In genomic region chr4:7014815-7015214, GRCh38 we compare ENCODE assay signal across 27 cellular contexts. TPM values are rescaled to one million over a fixed set of nuclear protein-coding genes. Genes with fewer than 3 reads are reported as not detected.
DNase-seq lines count a peak whose midpoint lies in the region; ATAC-seq, FAIRE-seq and TF ChIP-seq lines count a peak whose summit lies in the region.
"Had no signal": no experiment of that assay in that cellular context is flagged by ENCODE, and none has a peak within 500 bp of the region (broad histone marks: within the 10 kb centered on the region; RNA-seq: fewer than 3 reads in every experiment).

No MANE protein-coding gene starts in this region.

- peaks cover 91% of the 10 kb centered on the region for H3K36me3 Mint-ChIP-seq in activated T-cell treated with anti-CD3 and anti-CD28 coated beads, Interleukin-2, amount 50 U/mL, for 24 hours (ENCODE audit: low read depth)
- H3K36me3 Mint-ChIP-seq in Calu3 (ENCODE audit: insufficient read depth, unreplicated experiment): peaks cover 5% of the 10 kb centered on the region
- peaks cover 63% of the 10 kb centered on the region for H3K36me3 Mint-ChIP-seq in stimulated activated memory B cell treated with anti-CD40 and anti-IgM and Interleukin-4, amounts not matched to agents 10 μg/mL and 1 μg/mL and 100 μg/mL, for 72 hours

- TF ChIP-seq CTCF in Calu3 (IDR thresholded peaks at IDR 0.05; ENCODE audit: unreplicated experiment): no peak
- no peak for TF ChIP-seq CTCF in coronary artery (IDR thresholded peaks at IDR 0.05)

- no TSS peak for BruUV-seq in Calu3 (replicated peaks; lab: Mats Ljungman, UMichigan)

- no peak overlapping the region for H3K27ac ChIP-seq in coronary artery
- H3K27ac ChIP-seq: colonic mucosa, heart right ventricle, Peyer's patch, stomach, thyroid gland had no signal

- intact Hi-C loops in Calu3 (cut with micrococcal nuclease; ENCODE audit: unreplicated experiment): no loop called here

- H3K4me1 Mint-ChIP-seq in activated T-cell treated with anti-CD3 and anti-CD28 coated beads, Interleukin-2, amount 50 U/mL, for 24 hours (ENCODE audit: low read depth): no peaks in the 10 kb centered on the region
- no peaks in the 10 kb centered on the region for H3K4me1 Mint-ChIP-seq in Calu3 (ENCODE audit: low read depth, unreplicated experiment)
- peaks cover 28% of the 10 kb centered on the region for H3K4me1 Mint-ChIP-seq in stimulated activated memory B cell treated with anti-CD40 and anti-IgM and Interleukin-4, amounts not matched to agents 10 μg/mL and 1 μg/mL and 100 μg/mL, for 72 hours

- H3K4me3 ChIP-seq in coronary artery: no peak overlapping the region
- H3K4me3 ChIP-seq: colonic mucosa, heart right ventricle, Peyer's patch, stomach, thyroid gland had no signal

- TF ChIP-seq POLR2A in GM12892 (IDR thresholded peaks at IDR 0.05; ENCODE audit: low read depth, low read length): no peak

- H3K9me3 Mint-ChIP-seq in activated T-cell treated with anti-CD3 and anti-CD28 coated beads, Interleukin-2, amount 50 U/mL, for 24 hours: no peaks in the 10 kb centered on the region
- no peaks in the 10 kb centered on the region for H3K9me3 Mint-ChIP-seq in Calu3 (ENCODE audit: low read depth, unreplicated experiment)
- H3K9me3 Mint-ChIP-seq in stimulated activated memory B cell treated with anti-CD40 and anti-IgM and Interleukin-4, amounts not matched to agents 10 μg/mL and 1 μg/mL and 100 μg/mL, for 72 hours: no peaks in the 10 kb centered on the region
- H3K9me3 Mint-ChIP-seq: effector memory CD8-positive, alpha-beta T cell; H9; WTC11 had no signal

- ATAC-seq in esophagus mucosa: peak; percentile 12
- ATAC-seq in stimulated activated memory B cell treated with anti-CD40 and anti-IgM and Interleukin-4, amounts not matched to agents 10 μg/mL and 1 μg/mL and 100 μg/mL, for 72 hours: no peak
- ATAC-seq: effector memory CD8-positive, alpha-beta T cell; sciatic nerve; WTC11 had no signal

- H3K27ac Mint-ChIP-seq in activated T-cell treated with anti-CD3 and anti-CD28 coated beads, Interleukin-2, amount 50 U/mL, for 24 hours: peak overlapping the region; percentile 18
- H3K27ac Mint-ChIP-seq in Calu3 (ENCODE audit: unreplicated experiment): peak overlapping the region; percentile 46
- H3K27ac Mint-ChIP-seq in stimulated activated memory B cell treated with anti-CD40 and anti-IgM and Interleukin-4, amounts not matched to agents 10 μg/mL and 1 μg/mL and 100 μg/mL, for 72 hours: peak overlapping the region; percentile 82
- H3K27ac Mint-ChIP-seq: progenitor cell of endocrine pancreas, WTC11 had no signal

- no peak overlapping the region for H3K4me3 Mint-ChIP-seq in activated T-cell treated with anti-CD3 and anti-CD28 coated beads, Interleukin-2, amount 50 U/mL, for 24 hours
- no peak overlapping the region for H3K4me3 Mint-ChIP-seq in Calu3 (ENCODE audit: low read depth, unreplicated experiment)
- H3K4me3 Mint-ChIP-seq in stimulated activated memory B cell treated with anti-CD40 and anti-IgM and Interleukin-4, amounts not matched to agents 10 μg/mL and 1 μg/mL and 100 μg/mL, for 72 hours: no peak overlapping the region
- H3K4me3 Mint-ChIP-seq: effector memory CD8-positive, alpha-beta T cell; H9; WTC11 had no signal

- no peaks in the 10 kb centered on the region for H3K27me3 Mint-ChIP-seq in activated T-cell treated with anti-CD3 and anti-CD28 coated beads, Interleukin-2, amount 50 U/mL, for 24 hours
- no peaks in the 10 kb centered on the region for H3K27me3 Mint-ChIP-seq in Calu3 (ENCODE audit: unreplicated experiment)
- no peaks in the 10 kb centered on the region for H3K27me3 Mint-ChIP-seq in stimulated activated memory B cell treated with anti-CD40 and anti-IgM and Interleukin-4, amounts not matched to agents 10 μg/mL and 1 μg/mL and 100 μg/mL, for 72 hours
- H3K27me3 Mint-ChIP-seq: effector memory CD8-positive, alpha-beta T cell; progenitor cell of endocrine pancreas had no signal

- no peak for DNase-seq in activated T-cell treated with anti-CD3 and anti-CD28 coated beads, Interleukin-2, amount 50 U/mL, for 24 hours
- DNase-seq in activated T-cell treated with anti-CD3 and anti-CD28 coated beads for 4 hours (no peak), Calu3 (no peak), germinal center (ENCODE audit: low spot score) (no peak), coronary artery (ENCODE audit: low spot score) (no peak), GM12892 (ENCODE audit: insufficient read length) (no peak)
- DNase-seq: activated naive CD4-positive, alpha-beta T cell treated with Interleukin-2 at 50 U/mL for 16 hours; colonic mucosa; effector memory CD8-positive, alpha-beta T cell; foreskin fibroblast; H9; heart right ventricle; KBM-7; NCI-H1417 treated with DMSO at 0.1 percent for 48 hours; NCI-H2081 treated with DMSO at 0.1 percent for 48 hours; NCI-H226; NCI-H69; Peyer's patch; SIG-M5; stimulated activated CD4-positive, alpha-beta T cell treated with anti-CD3 and anti-CD28 coated beads, Interleukin-4, amount 100 ng/mL, for 4 hours; stomach; thyroid gland had no signal

- CTCF ChIA-PET in Calu3 (lab: Charles Lee): no interaction called here

- FAIRE-seq in GM12892 (lab: Jason Lieb, UNC): no peak

RNA-seq across cellular contexts. Expression of gene TADA2B, which starts 28.4 kb away (rescaled TPM):
- 15.1 and 15.8 TPM in 2 replicates for total RNA-seq in Calu3 (2022)
- 12.5 TPM for total RNA-seq in esophagus mucosa
- 5.9 TPM for polyA plus RNA-seq in GM12892 (2012; ENCODE audit: missing spikeins)

RNA-seq across cellular contexts. Expression of gene GRPEL1, which starts 53.0 kb away (rescaled TPM):
- total RNA-seq in Calu3 (2022) (32.2 and 40.4 TPM in 2 replicates), esophagus mucosa (34.0 TPM)
- polyA plus RNA-seq in GM12892 (2012; ENCODE audit: missing spikeins): 36.3 TPM

Comparison
In these comparisons a context has a peak if more than half of its experiments do, and no peak if none do; other contexts are left out.
1. H3K27ac Mint-ChIP-seq: peak in every context shown above with its lines; median percentile 82 in stimulated activated memory B cell treated with anti-CD40 and anti-IgM and Interleukin-4, amounts not matched to agents 10 μg/mL and 1 μg/mL and 100 μg/mL, for 72 hours; 46 in Calu3; 18 in activated T-cell treated with anti-CD3 and anti-CD28 coated beads, Interleukin-2, amount 50 U/mL, for 24 hours.